Comparison of ENCODE assay signal across 1 cellular context in genomic region chr12:90090929-90091651, GRCh38.
A peak's percentile ranks its signal among the peaks of the same experiment; 100 is the strongest.
TF ChIP-seq lines count a peak whose summit lies in the region.

No MANE protein-coding gene starts in this region.

TF ChIP-seq in HCT116, 20 proteins besides CTCF, POLR2A, EP300 and RAD21 (continued from another document):
- TF ChIP-seq POLR2AphosphoS5 (IDR thresholded peaks at IDR 0.05; ENCODE audit: low read depth, low read length) (peak; percentile 70), MAX (IDR thresholded peaks at IDR 0.05) (peak; percentile 68)
